Comparison of ENCODE assay signal across 1 cellular context in genomic region chr15:33146051-33146450, GRCh38.
TF ChIP-seq lines count a peak whose summit lies in the region.

No MANE protein-coding gene starts in this region.

TF ChIP-seq in A549, 52 proteins besides CTCF, POLR2A, EP300 and RAD21 (continued from another document):
- TF ChIP-seq ZSCAN20 (CRISPR knock-in tag; IDR thresholded peaks at IDR 0.05) = no peak
- no peak for TF ChIP-seq ZC3H11A (IDR thresholded peaks at IDR 0.05)
- TF ChIP-seq MAX (IDR thresholded peaks at IDR 0.05) = no peak
- no peak for TF ChIP-seq NFE2L2 (conservative IDR thresholded peaks at IDR 0.05; ENCODE audit: low read length)
- TF ChIP-seq HMGXB4 (CRISPR knock-in tag; IDR thresholded peaks at IDR 0.05; ENCODE audit: borderline replicate concordance) = no peak
- no peak for TF ChIP-seq RCOR1 (IDR thresholded peaks at IDR 0.05; ENCODE audit: low read depth, low read length)
- TF ChIP-seq BHLHE40 (IDR thresholded peaks at IDR 0.05; ENCODE audit: low read depth, low read length) = no peak
TF ChIP-seq in A549: peak in this region for 0.
